22 cellular contexts compared by ENCODE assay signal in genomic region chr2:144132357-144132756, GRCh38.
DNase-seq lines count a peak whose midpoint lies in the region; ATAC-seq, FAIRE-seq and TF ChIP-seq lines count a peak whose summit lies in the region.
"Had no signal": no experiment of that assay in that cellular context is flagged by ENCODE, and none has a peak within 500 bp of the region (broad histone marks: within the 10 kb centered on the region; RNA-seq: fewer than 3 reads in every experiment).

No MANE protein-coding gene starts in this region.

- 0 out of 2 replicates have a peak, but pooled peaks cover 4% of the 10 kb centered on the region for H3K36me3 ChIP-seq in ACC112 (ENCODE audit: insufficient read depth, low read length)
- H3K36me3 ChIP-seq in astrocyte (ENCODE audit: insufficient read depth, low read length): no peaks in the 10 kb centered on the region
- H3K36me3 ChIP-seq in mucosa of descending colon (ENCODE audit: low read depth): no peaks in the 10 kb centered on the region
- H3K36me3 ChIP-seq in SK-N-SH (replicated peaks in 1 of 2; ENCODE audit: control insufficient read depth in 1 of 2, insufficient read depth in 2 of 2, low read length in 1 of 2): no peaks in the 10 kb centered on the region
- H3K36me3 ChIP-seq: prostate gland had no signal

- H3K4me1 ChIP-seq in ACC112 (ENCODE audit: control insufficient read depth, insufficient read depth, low read length, unreplicated experiment) (peaks cover 27% of the 10 kb centered on the region), astrocyte (ENCODE audit: insufficient read depth, low read length) (no peaks in the 10 kb centered on the region), mucosa of descending colon (ENCODE audit: low read depth) (no peaks in the 10 kb centered on the region), SK-N-SH (ENCODE audit: control insufficient read depth in 1 of 2, insufficient read depth in 2 of 2, low read depth in 1 of 2, low read length in 1 of 2) (no peaks in the 10 kb centered on the region; a peak in 1 of 4 replicates)
- H3K4me1 ChIP-seq: prostate gland had no signal

- WGBS in SK-N-SH (ENCODE audit: low lambda C conversion rate): 91% methylated on average over 2 of the region's 2 CpGs

- no peaks in the 10 kb centered on the region for H3K9me2 ChIP-seq in SK-N-SH

- H3K9ac ChIP-seq in astrocyte (ENCODE audit: low read length) (no peak overlapping the region), SK-N-SH (no peak overlapping the region)
- H3K9ac ChIP-seq: KMS-11 had no signal

- no peaks in the 10 kb centered on the region for H4K20me1 ChIP-seq in astrocyte (ENCODE audit: insufficient read depth, low read length)
- H4K20me1 ChIP-seq in SK-N-SH (ENCODE audit: insufficient read depth): no peaks in the 10 kb centered on the region

- no peak for FAIRE-seq in astrocyte (lab: Jason Lieb, UNC)

- H2AFZ ChIP-seq in ACC112 (ENCODE audit: low read length, unreplicated experiment) (peak overlapping the region; percentile 44), astrocyte (ENCODE audit: low read depth, low read length) (no peak overlapping the region), SK-N-SH (ENCODE audit: low read depth) (no peak overlapping the region)

- ATAC-seq in mucosa of descending colon: no peak
- ATAC-seq: activated naive CD8-positive, alpha-beta T cell treated with anti-CD3 and anti-CD28 coated beads, Interleukin-2, amount 50 U/mL, for 24 hours; esophagus mucosa; SK-N-SH treated with all-trans-retinoic acid at 6 μM for 48 hours had no signal

- H3K27ac Mint-ChIP-seq in astrocyte (ENCODE audit: unreplicated experiment): no peak overlapping the region
- H3K27ac Mint-ChIP-seq: activated naive CD8-positive, alpha-beta T cell treated with anti-CD3 and anti-CD28 coated beads, Interleukin-2, amount 50 U/mL, for 24 hours; CD4-positive, alpha-beta T cell had no signal

- H3K9me3 ChIP-seq in astrocyte (ENCODE audit: insufficient read depth, low read depth, low read length) (no peaks in the 10 kb centered on the region), mucosa of descending colon (no peaks in the 10 kb centered on the region), SK-N-SH (no peaks in the 10 kb centered on the region)
- H3K9me3 ChIP-seq: prostate gland had no signal

- H3K4me3 Mint-ChIP-seq in astrocyte (ENCODE audit: unreplicated experiment): no peak overlapping the region
- H3K4me3 Mint-ChIP-seq: activated naive CD8-positive, alpha-beta T cell treated with anti-CD3 and anti-CD28 coated beads, Interleukin-2, amount 50 U/mL, for 24 hours; CD4-positive, alpha-beta T cell had no signal

- peaks cover 2% of the 10 kb centered on the region for H3K9me3 Mint-ChIP-seq in astrocyte (ENCODE audit: unreplicated experiment)
- H3K9me3 Mint-ChIP-seq: CD4-positive, alpha-beta T cell had no signal

- H3K4me3 ChIP-seq in ACC112 (ENCODE audit: low read depth, low read length): peak overlapping the region; percentile 15; the same call in 1 of the 2 replicates
- no peak overlapping the region for H3K4me3 ChIP-seq in astrocyte (ENCODE audit: insufficient read depth, low read depth, low read length)
- H3K4me3 ChIP-seq in fibroblast of villous mesenchyme (ENCODE audit: low read depth, low read length): no peak overlapping the region
- no peak overlapping the region for H3K4me3 ChIP-seq in mucosa of descending colon
- no peak overlapping the region for H3K4me3 ChIP-seq in SK-N-SH (ENCODE audit: low read depth in 2 of 2, low read length in 1 of 2)
- H3K4me3 ChIP-seq: prostate gland had no signal

- POLR2A ChIA-PET in SK-N-SH (lab: Yijun Ruan, JAX): no interaction called here

- H3F3A ChIP-seq in SK-N-SH (replicated peaks; ENCODE audit: insufficient read depth): no peaks in the 10 kb centered on the region

- H3K27ac ChIP-seq in ACC112 (ENCODE audit: low read depth, low read length): peak overlapping the region; percentile 40
- H3K27ac ChIP-seq in astrocyte (ENCODE audit: low read depth, low read length): peak overlapping the region; percentile 22
- H3K27ac ChIP-seq in SK-N-SH (ENCODE audit: low read depth in 2 of 2, low read length in 1 of 2): no peak overlapping the region
- H3K27ac ChIP-seq: HL-60, KMS-11, prostate gland had no signal

- H3K79me2 ChIP-seq in ACC112 (ENCODE audit: control insufficient read depth, insufficient read depth, low read length, unreplicated experiment) (no peaks in the 10 kb centered on the region), astrocyte (ENCODE audit: insufficient read depth, low read length) (no peaks in the 10 kb centered on the region), SK-N-SH (ENCODE audit: insufficient read depth) (no peaks in the 10 kb centered on the region)

- no peaks in the 10 kb centered on the region for H3K27me3 Mint-ChIP-seq in astrocyte (ENCODE audit: low read depth, unreplicated experiment)
- H3K27me3 Mint-ChIP-seq: activated naive CD8-positive, alpha-beta T cell treated with anti-CD3 and anti-CD28 coated beads, Interleukin-2, amount 50 U/mL, for 24 hours; CD4-positive, alpha-beta T cell had no signal

- DNase-seq in HS-27A (ENCODE audit: low read depth) (peak; percentile 59), astrocyte (ENCODE audit: low read depth) (peak; percentile 46), fibroblast of villous mesenchyme (ENCODE audit: low read depth) (peak; percentile 67), DMS79 (lab: John Stamatoyannopoulos, UW) (no peak), NCI-H524 (lab: John Stamatoyannopoulos, UW) (no peak), mucosa of descending colon (no peak), SK-N-SH (no peak)
- DNase-seq: activated naive CD8-positive, alpha-beta T cell treated with anti-CD3 and anti-CD28 coated beads, Interleukin-2, amount 50 U/mL, for 24 hours; CD4-positive, alpha-beta T cell; central memory CD4-positive, alpha-beta T cell; DMS53; GOT3; NCI-H1417; NCI-H2171; NCI-H774; stimulated activated CD4-positive, alpha-beta T cell treated with anti-CD3 and anti-CD28 coated beads, Interleukin-12 subunit alpha, Interleukin-12 subunit beta, amount 100 ng/mL, for 4 hours had no signal

- peaks cover 4% of the 10 kb centered on the region for H3K36me3 Mint-ChIP-seq in astrocyte (ENCODE audit: low read depth, unreplicated experiment)

- TF ChIP-seq RAD21 in SK-N-SH (IDR thresholded peaks at IDR 0.05; ENCODE audit: low read length): no peak

- intact Hi-C loops in mucosa of descending colon (cut with DNase I, micrococcal nuclease): no loop called here

- no peak for TF ChIP-seq EP300 in SK-N-SH (IDR thresholded peaks at IDR 0.05; ENCODE audit: borderline replicate concordance in 1 of 2, low read depth in 1 of 2, low read length in 1 of 2)

- H3K27me3 ChIP-seq in ACC112 (ENCODE audit: insufficient read depth, low read length) (no peaks in the 10 kb centered on the region), astrocyte (ENCODE audit: insufficient read depth, low read length) (no peaks in the 10 kb centered on the region), SK-N-SH (ENCODE audit: insufficient read depth) (no peaks in the 10 kb centered on the region)

- TF ChIP-seq CTCF in astrocyte (IDR thresholded peaks at IDR 0.05; ENCODE audit: insufficient read depth, low read depth, low read length) (no peak), fibroblast of villous mesenchyme (IDR thresholded peaks at IDR 0.05; ENCODE audit: insufficient read depth, low read depth, low read length) (no peak), mucosa of descending colon (IDR thresholded peaks at IDR 0.05) (no peak), SK-N-SH (IDR thresholded peaks at IDR 0.05) (no peak)

- H3K4me1 Mint-ChIP-seq in astrocyte (ENCODE audit: low read depth, unreplicated experiment): peaks cover 2% of the 10 kb centered on the region

- CTCF ChIA-PET in SK-N-SH (lab: Yijun Ruan, JAX): interaction anchor here (0.6 kb wide), 1 partner anchor 84 kb away, joined by 3 read pairs; no protein-coding TSS in a partner anchor

- no peak overlapping the region for H3K4me2 ChIP-seq in astrocyte (ENCODE audit: low read length)
- no peak overlapping the region for H3K4me2 ChIP-seq in SK-N-SH
- H3K4me2 ChIP-seq: KMS-11 had no signal

TF ChIP-seq in SK-N-SH, 30 proteins besides CTCF, POLR2A, EP300 and RAD21:
- no peak for TF ChIP-seq ELF1 (IDR thresholded peaks at IDR 0.05)

Comparison
In these comparisons a context has a peak if more than half of its experiments do, and no peak if none do; other contexts are left out.
1. H3K27ac ChIP-seq: peak in ACC112 (single experiment) and astrocyte (single experiment); none in SK-N-SH (0 of 2).
2. DNase-seq: peak in HS-27A (single experiment), astrocyte (single experiment) and fibroblast of villous mesenchyme (single experiment); none in DMS79 (single experiment), NCI-H524 (0 of 2), mucosa of descending colon (0 of 3) and SK-N-SH (single experiment).